ENCODE assay signal across 8 cellular contexts in the genomic region with DNA sequence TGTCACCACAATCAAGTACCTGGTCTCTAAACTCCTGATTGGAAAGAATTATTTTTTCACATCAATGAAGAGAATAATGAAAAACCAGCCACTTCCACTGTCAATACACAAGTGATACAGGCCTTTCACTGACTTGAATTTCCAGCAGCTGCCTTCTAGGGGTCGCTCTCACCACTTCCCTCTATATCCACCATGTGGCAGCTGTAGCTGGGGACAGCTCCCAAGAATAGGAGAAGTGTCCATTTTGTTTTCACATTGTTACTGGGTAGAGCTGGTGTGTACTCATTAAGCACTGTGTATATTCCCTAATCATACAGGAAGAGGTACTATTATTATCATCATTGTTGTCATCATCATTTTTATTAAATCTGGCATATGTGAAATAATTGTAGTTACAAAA.
A peak's percentile ranks its signal among the peaks of the same experiment; 100 is the strongest.
DNase-seq lines count a peak whose midpoint lies in the region; ATAC-seq and TF ChIP-seq lines count a peak whose summit lies in the region.

No MANE protein-coding gene starts in this region.

- CTCF ChIA-PET in activated CD4-positive, alpha-beta memory T cell treated with anti-CD3 and anti-CD28 coated beads, Interleukin-2, amount 10 ng/mL, durations not matched to agents 7 days and 5 days (lab: Charles Lee) = no interaction called here

- no peak overlapping the region for H3K4me3 Mint-ChIP-seq in activated CD4-positive, alpha-beta memory T cell treated with anti-CD3 and anti-CD28 coated beads, Interleukin-2, amount 10 ng/mL, durations not matched to agents 7 days and 5 days

- DNase-seq in DMS 273 treated with DMSO at 0.1 percent for 48 hours (lab: John Stamatoyannopoulos, UW) (peak; percentile 32), NCI-H1105 (lab: John Stamatoyannopoulos, UW) (peak; percentile 38), RWPE2 (ENCODE audit: low spot score) (no peak), left kidney (ENCODE audit: low read depth, low spot score) (peak; percentile 78), aorta (no peak), tibial nerve (ENCODE audit: low spot score in 2 of 2) (no peak)
- DNase-seq in activated CD4-positive, alpha-beta memory T cell treated with anti-CD3 and anti-CD28 coated beads, Interleukin-2, amount 10 ng/mL, durations not matched to agents 7 days and 5 days = no peak

- H3K4me3 ChIP-seq in RWPE2 (ENCODE audit: severe bottlenecking) = no peak overlapping the region
- no peak overlapping the region for H3K4me3 ChIP-seq in aorta (ENCODE audit: low read length in 2 of 2)
- no peak overlapping the region for H3K4me3 ChIP-seq in tibial nerve

- 0 out of 3 replicates have a peak, but pooled peaks have one; percentile 35 for ATAC-seq in RWPE2 (ENCODE audit: low read depth)
- ATAC-seq in GM21526 (IDR thresholded peaks at IDR 0.05; ENCODE audit: low FRiP score, unreplicated experiment) = no peak
- ATAC-seq in aorta (ENCODE audit: low FRiP score) = no peak

- H3K27me3 ChIP-seq in RWPE2 (ENCODE audit: insufficient read depth, poor library complexity, severe bottlenecking) = no peaks in the 10 kb centered on the region
- no peaks in the 10 kb centered on the region for H3K27me3 ChIP-seq in aorta (ENCODE audit: control insufficient read depth in 1 of 2, insufficient read depth in 2 of 2, low read length in 1 of 2)
- H3K27me3 ChIP-seq in tibial nerve = no peaks in the 10 kb centered on the region

- H3K27me3 Mint-ChIP-seq in activated CD4-positive, alpha-beta memory T cell treated with anti-CD3 and anti-CD28 coated beads, Interleukin-2, amount 10 ng/mL, durations not matched to agents 7 days and 5 days = no peaks in the 10 kb centered on the region

- H3K27ac ChIP-seq in RWPE2 (ENCODE audit: poor library complexity, severe bottlenecking) = no peak overlapping the region
- no peak overlapping the region for H3K27ac ChIP-seq in aorta (ENCODE audit: low read depth in 1 of 2, low read length in 2 of 2)
- no peak overlapping the region for H3K27ac ChIP-seq in tibial nerve

- H3K4me1 ChIP-seq in RWPE2 (ENCODE audit: insufficient read depth, poor library complexity, severe bottlenecking) = no peaks in the 10 kb centered on the region
- H3K4me1 ChIP-seq in aorta (ENCODE audit: control insufficient read depth in 1 of 2, insufficient read depth in 2 of 2, low read length in 2 of 2) = no peaks in the 10 kb centered on the region
- peaks cover 0 to 17% (median 3%) of the 10 kb centered on the region in 4 donors for H3K4me1 ChIP-seq in tibial nerve

- intact Hi-C loops in aorta (cut with DNase I) = no loop called here

- no peak for TF ChIP-seq POLR2A in tibial nerve (IDR thresholded peaks at IDR 0.05)

- TF ChIP-seq EP300 in tibial nerve (IDR thresholded peaks at IDR 0.05) = no peak

- H3K9me3 ChIP-seq in RWPE2 (ENCODE audit: severe bottlenecking) (no peaks in the 10 kb centered on the region), aorta (ENCODE audit: control insufficient read depth, low read length) (peaks cover 2% of the 10 kb centered on the region), tibial nerve (no peaks in the 10 kb centered on the region)

- H3K36me3 ChIP-seq in RWPE2 (ENCODE audit: low read depth) = no peaks in the 10 kb centered on the region
- H3K36me3 ChIP-seq in aorta (ENCODE audit: control insufficient read depth in 1 of 2, insufficient read depth in 2 of 2, low read length in 1 of 2) = no peaks in the 10 kb centered on the region
- H3K36me3 ChIP-seq in tibial nerve = no peaks in the 10 kb centered on the region

- TF ChIP-seq CTCF in RWPE2 (IDR thresholded peaks at IDR 0.05; ENCODE audit: poor library complexity, severe bottlenecking) = peak; percentile 37
- peak in 1 of 5 experiments; percentile 18 for TF ChIP-seq CTCF in tibial nerve (IDR thresholded peaks at IDR 0.05)

- POLR2A ChIA-PET in activated CD4-positive, alpha-beta memory T cell treated with anti-CD3 and anti-CD28 coated beads, Interleukin-2, amount 10 ng/mL, durations not matched to agents 7 days and 5 days (lab: Charles Lee) = no interaction called here

- H3K9me3 Mint-ChIP-seq in activated CD4-positive, alpha-beta memory T cell treated with anti-CD3 and anti-CD28 coated beads, Interleukin-2, amount 10 ng/mL, durations not matched to agents 7 days and 5 days = peaks cover 12% of the 10 kb centered on the region

- WGBS in aorta, 2 donors = 2 to 13% methylated on average over 1 of the region's 1 CpG
- WGBS in tibial nerve, 2 donors = 36% methylated on average over 1 of the region's 1 CpG

- H3K27ac Mint-ChIP-seq in activated CD4-positive, alpha-beta memory T cell treated with anti-CD3 and anti-CD28 coated beads, Interleukin-2, amount 10 ng/mL, durations not matched to agents 7 days and 5 days = no peak overlapping the region

- no peaks in the 10 kb centered on the region for H3K36me3 Mint-ChIP-seq in activated CD4-positive, alpha-beta memory T cell treated with anti-CD3 and anti-CD28 coated beads, Interleukin-2, amount 10 ng/mL, durations not matched to agents 7 days and 5 days (ENCODE audit: low read depth)

- no peaks in the 10 kb centered on the region for H3K4me1 Mint-ChIP-seq in activated CD4-positive, alpha-beta memory T cell treated with anti-CD3 and anti-CD28 coated beads, Interleukin-2, amount 10 ng/mL, durations not matched to agents 7 days and 5 days

Comparison
In these comparisons a context has a peak if more than half of its experiments do, and no peak if none do; other contexts are left out.
1. DNase-seq: peak in DMS 273 treated with DMSO at 0.1 percent for 48 hours (single experiment), NCI-H1105 (single experiment) and left kidney (single experiment); none in RWPE2 (single experiment), activated CD4-positive, alpha-beta memory T cell treated with anti-CD3 and anti-CD28 coated beads, Interleukin-2, amount 10 ng/mL, durations not matched to agents 7 days and 5 days (single experiment), aorta (0 of 2) and tibial nerve (0 of 2).